ENCODE assay signal across 26 cellular contexts in the genomic region with DNA sequence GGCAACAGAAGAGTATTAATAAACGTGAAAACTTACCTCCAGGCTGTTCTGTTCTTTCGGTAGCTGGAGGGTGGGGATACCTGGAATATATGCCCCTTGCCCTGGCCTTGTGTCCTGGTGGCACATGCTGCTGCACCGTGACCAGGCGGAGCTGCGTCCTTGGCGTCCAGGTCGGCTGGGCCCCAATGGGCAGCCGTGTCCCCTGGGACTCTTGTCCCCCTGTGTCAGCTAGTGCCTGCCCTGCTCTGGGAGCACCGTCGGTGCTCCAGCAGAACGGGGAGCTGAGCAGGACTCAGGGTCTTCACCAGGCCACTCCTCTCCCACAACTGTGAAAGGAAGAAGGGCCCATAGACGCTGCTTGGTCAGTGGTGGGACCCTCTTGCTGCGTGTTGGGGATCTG. TPM values are rescaled to one million over a fixed set of nuclear protein-coding genes. Genes with fewer than 3 reads are reported as not detected.
DNase-seq lines count a peak whose midpoint lies in the region; ATAC-seq, FAIRE-seq and TF ChIP-seq lines count a peak whose summit lies in the region.
"Had no signal": no experiment of that assay in that cellular context is flagged by ENCODE, and none has a peak within 500 bp of the region (broad histone marks: within the 10 kb centered on the region; RNA-seq: fewer than 3 reads in every experiment).

No MANE protein-coding gene starts in this region.

- H3K18ac ChIP-seq in neuronal stem cell (ENCODE audit: low read length): no peak overlapping the region

- TF ChIP-seq POLR2A in K562 (conservative IDR thresholded peaks at IDR 0.05): no peak

- H3K9ac ChIP-seq in SK-N-SH: no peak overlapping the region
- no peak overlapping the region; a peak in 1 of 4 replicates for H3K9ac ChIP-seq in K562 (ENCODE audit: insufficient read depth in 1 of 2, low read depth in 2 of 2, low read length in 2 of 2)
- H3K9ac ChIP-seq in neuronal stem cell (ENCODE audit: low read depth, low read length, poor library complexity): no peak overlapping the region
- H3K9ac ChIP-seq in skeletal muscle tissue (ENCODE audit: low read depth in 1 of 3, low read length in 3 of 3): peak overlapping the region; percentile 86 to 98 (median 93)
- H3K9ac ChIP-seq: BLaER1 treated with 17β-estradiol and CSF1 and Interleukin-3, amounts not matched to agents 10 nM and 100 nM had no signal

- 70% methylated on average over 4 of the region's 13 CpGs for WGBS in SK-N-SH (ENCODE audit: low lambda C conversion rate)
- WGBS in K562 (ENCODE audit: insufficient coverage, low coverage, missing lambda C conversion rate): 81% methylated on average over 12 of the region's 13 CpGs
- no CpG with 5 or more reads among the region's 13 CpGs for WGBS in neuronal stem cell (ENCODE audit: extremely low coverage in 2 of 2, insufficient read length in 2 of 2, insufficient replicate concordance in 1 of 2), 2 donors

- TF ChIP-seq EP300 in SK-N-SH (IDR thresholded peaks at IDR 0.05; ENCODE audit: borderline replicate concordance in 1 of 2, low read depth in 1 of 2, low read length in 1 of 2): no peak
- TF ChIP-seq EP300 in K562 (IDR thresholded peaks at IDR 0.05; ENCODE audit: low read length): no peak

- H2AK5ac ChIP-seq in neuronal stem cell (ENCODE audit: low read depth, low read length): no peak overlapping the region

- no peak for FAIRE-seq in K562 (lab: Jason Lieb, UNC)
- FAIRE-seq: GM12891 had no signal

- H2BK5ac ChIP-seq in neuronal stem cell (ENCODE audit: low read length): peak overlapping the region; percentile 71

- H3K4me1 ChIP-seq in SK-N-SH (ENCODE audit: control insufficient read depth in 1 of 2, insufficient read depth in 2 of 2, low read depth in 1 of 2, low read length in 1 of 2) (peaks cover 0 to 7% of the 10 kb centered on the region in 2 experiments; a peak in 1 of 4 replicates), K562 (replicated peaks in 1 of 2; ENCODE audit: control insufficient read depth in 2 of 2, insufficient read depth in 2 of 2, low read length in 2 of 2) (peaks cover 0 to 54% of the 10 kb centered on the region in 2 experiments; a peak in 2 of 5 replicates), neuronal stem cell (ENCODE audit: control insufficient read depth in 2 of 2, insufficient read depth in 1 of 2, low read depth in 1 of 2, low read length in 2 of 2) (peaks cover 0 to 4% of the 10 kb centered on the region in 2 donors), skeletal muscle tissue (ENCODE audit: control insufficient read depth in 3 of 3, insufficient read depth in 3 of 3, low read length in 3 of 3) (peaks cover 26 to 64% (median 59%) of the 10 kb centered on the region in 3 donors)
- H3K4me1 ChIP-seq: HAP-1 had no signal

- CTCF ChIA-PET in SK-N-SH (lab: Yijun Ruan, JAX) (interaction anchor here (3.3 kb wide), 1 partner anchor 13 kb away, joined by 10 read pairs; no protein-coding TSS in a partner anchor), K562 (lab: Yijun Ruan, JAX; ENCODE audit: low intra/inter-chr PET ratio) (no interaction called here)

- H4K8ac ChIP-seq in neuronal stem cell (ENCODE audit: low read depth, low read length): no peak overlapping the region

- no peak overlapping the region for H3K14ac ChIP-seq in neuronal stem cell (ENCODE audit: low read length)

- H2AFZ ChIP-seq in SK-N-SH (ENCODE audit: low read depth): no peak overlapping the region
- no peak overlapping the region for H2AFZ ChIP-seq in K562 (ENCODE audit: low read depth, low read length)
- no peak overlapping the region for H2AFZ ChIP-seq in neuronal stem cell (ENCODE audit: low read length)
- H2AFZ ChIP-seq: GM23338 had no signal

- H3K4me2 ChIP-seq in SK-N-SH (no peak overlapping the region), K562 (ENCODE audit: insufficient read depth, low read length) (no peak overlapping the region), neuronal stem cell (ENCODE audit: insufficient read depth, low read length, poor library complexity, severe bottlenecking) (no peak overlapping the region)
- H3K4me2 ChIP-seq: BLaER1 treated with 17β-estradiol and CSF1 and Interleukin-3, amounts not matched to agents 10 nM and 100 nM; GM23338 had no signal

- in situ Hi-C loops in K562 (cut with MboI): no loop called here

- H3K4me3 ChIP-seq in SK-N-SH (ENCODE audit: low read depth in 2 of 2, low read length in 1 of 2): no peak overlapping the region
- no peak overlapping the region for H3K4me3 ChIP-seq in K562
- H3K4me3 ChIP-seq in neuronal stem cell (ENCODE audit: low read length in 2 of 2): peak overlapping the region in 1 of 2 donors; percentile 33
- H3K4me3 ChIP-seq in skeletal muscle tissue (ENCODE audit: low read length in 3 of 3): peak overlapping the region; percentile 75 to 91 (median 82)
- H3K4me3 ChIP-seq: BLaER1 treated with 17β-estradiol and CSF1 and Interleukin-3, amounts not matched to agents 10 nM and 100 nM; GM23338; HAP-1 had no signal

- no peak overlapping the region for H2BK12ac ChIP-seq in neuronal stem cell (ENCODE audit: low read length)

- H3K79me1 ChIP-seq in neuronal stem cell (ENCODE audit: low read depth, low read length): peaks cover 5% of the 10 kb centered on the region

- H3F3A ChIP-seq in SK-N-SH (replicated peaks; ENCODE audit: insufficient read depth): no peaks in the 10 kb centered on the region

- H4K91ac ChIP-seq in neuronal stem cell (ENCODE audit: low read depth, low read length, poor library complexity): no peak overlapping the region

- H3K27me3 ChIP-seq in SK-N-SH (ENCODE audit: insufficient read depth) (no peaks in the 10 kb centered on the region), K562 (ENCODE audit: control insufficient read depth in 2 of 2, insufficient read depth in 2 of 2, low read length in 2 of 2) (no peaks in the 10 kb centered on the region), neuronal stem cell (ENCODE audit: control insufficient read depth in 3 of 3, insufficient read depth in 3 of 3, low read depth in 1 of 3, low read length in 3 of 3) (peaks cover 0 to 3% (median 0%) of the 10 kb centered on the region in 3 experiments), skeletal muscle tissue (ENCODE audit: control insufficient read depth in 3 of 3, insufficient read depth in 3 of 3, low read length in 3 of 3) (no peaks in the 10 kb centered on the region)
- H3K27me3 ChIP-seq: Peyer's patch had no signal

- H4K20me1 ChIP-seq in SK-N-SH (ENCODE audit: insufficient read depth): no peaks in the 10 kb centered on the region
- no peaks in the 10 kb centered on the region for H4K20me1 ChIP-seq in K562 (replicated peaks; ENCODE audit: control insufficient read depth, insufficient read depth, low read length)

- H3K4ac ChIP-seq in neuronal stem cell (ENCODE audit: low read length): no peak overlapping the region

- H3K23ac ChIP-seq in neuronal stem cell (ENCODE audit: low read depth, low read length, poor library complexity): peak overlapping the region; percentile 43

- ATAC-seq in SK-N-SH treated with all-trans-retinoic acid at 6 μM for 48 hours (no peak), K562 (no peak), HG02763 (IDR thresholded peaks at IDR 0.05; ENCODE audit: unreplicated experiment) (no peak), HG03460 (IDR thresholded peaks at IDR 0.05; ENCODE audit: unreplicated experiment) (no peak)
- ATAC-seq: GM23338 had no signal

- no peak overlapping the region for H2BK120ac ChIP-seq in neuronal stem cell (ENCODE audit: low read depth, low read length)

- TF ChIP-seq RAD21 in SK-N-SH (IDR thresholded peaks at IDR 0.05; ENCODE audit: low read length): no peak
- TF ChIP-seq RAD21 in K562 (CRISPR knock-in tag; conservative IDR thresholded peaks at IDR 0.05 in 1 of 2, IDR thresholded peaks at IDR 0.05 in 1 of 2): no peak

- H3K27ac ChIP-seq in SK-N-SH (ENCODE audit: low read depth in 2 of 2, low read length in 1 of 2): no peak overlapping the region
- H3K27ac ChIP-seq in K562 (ENCODE audit: extremely low read depth, low read depth, low read length): no peak overlapping the region
- H3K27ac ChIP-seq in neuronal stem cell (replicated peaks; ENCODE audit: low read length): no peak overlapping the region
- peak overlapping the region; percentile 98 for H3K27ac ChIP-seq in skeletal muscle tissue (ENCODE audit: low read depth, low read length)
- H3K27ac ChIP-seq: BLaER1 treated with 17β-estradiol and CSF1 and Interleukin-3, amounts not matched to agents 10 nM and 100 nM had no signal

- no TSS peak for BruUV-seq in K562 (replicated peaks; lab: Mats Ljungman, UMichigan)

- H3K9me1 ChIP-seq in K562 (ENCODE audit: control insufficient read depth, insufficient read depth, low read length): no peaks in the 10 kb centered on the region

- H3K36me3 ChIP-seq in SK-N-SH (replicated peaks in 1 of 2; ENCODE audit: control insufficient read depth in 1 of 2, insufficient read depth in 2 of 2, low read length in 1 of 2) (peaks cover 4 to 35% of the 10 kb centered on the region in 2 experiments), K562 (ENCODE audit: control insufficient read depth, insufficient read depth, low read length) (peaks cover 19% of the 10 kb centered on the region; the same call in 1 of the 3 replicates), neuronal stem cell (replicated peaks in 1 of 2; ENCODE audit: control insufficient read depth in 2 of 2, insufficient read depth in 2 of 2, low read length in 2 of 2) (peaks cover 25 to 31% of the 10 kb centered on the region in 2 donors), skeletal muscle tissue (ENCODE audit: control insufficient read depth in 3 of 3, insufficient read depth in 3 of 3, low read length in 3 of 3) (peaks cover 15 to 29% (median 17%) of the 10 kb centered on the region in 3 donors)

- no peak overlapping the region for H2BK15ac ChIP-seq in neuronal stem cell (ENCODE audit: low read length)

- no peaks in the 10 kb centered on the region for H3K79me2 ChIP-seq in SK-N-SH (ENCODE audit: insufficient read depth)
- no peaks in the 10 kb centered on the region for H3K79me2 ChIP-seq in K562 (ENCODE audit: control insufficient read depth, insufficient read depth, low read length)

- no peak for TF ChIP-seq CTCF in SK-N-SH (IDR thresholded peaks at IDR 0.05)
- no peak for TF ChIP-seq CTCF in K562 (IDR thresholded peaks at IDR 0.05 in 2 of 3, conservative IDR thresholded peaks at IDR 0.05 in 1 of 3; ENCODE audit: insufficient read depth in 2 of 3, low read depth in 1 of 3, low read length in 3 of 3)

- H3K9me3 ChIP-seq in SK-N-SH (no peaks in the 10 kb centered on the region), K562 (replicated peaks; ENCODE audit: control insufficient read depth, insufficient read depth, low read depth, low read length) (no peaks in the 10 kb centered on the region), neuronal stem cell (replicated peaks in 1 of 2; ENCODE audit: control insufficient read depth in 2 of 2, insufficient read depth in 1 of 2, low read depth in 1 of 2, low read length in 2 of 2) (peaks cover 0 to 2% of the 10 kb centered on the region in 2 donors), skeletal muscle tissue (ENCODE audit: control insufficient read depth in 3 of 3, low read length in 3 of 3) (no peaks in the 10 kb centered on the region)
- H3K9me3 ChIP-seq: BLaER1 treated with 17β-estradiol and CSF1 and Interleukin-3, amounts not matched to agents 10 nM and 100 nM; HAP-1; Peyer's patch had no signal

- POLR2A ChIA-PET in SK-N-SH (lab: Yijun Ruan, JAX): no interaction called here
- POLR2A ChIA-PET in K562 (lab: Yijun Ruan, JAX): interaction anchor here (2.5 kb wide), 1 partner anchor 8 kb away, joined by 14 read pairs; a partner anchor contains a TSS

- intact Hi-C loops in K562 (cut with micrococcal nuclease): no loop called here

- H3K9me2 ChIP-seq in SK-N-SH: no peaks in the 10 kb centered on the region

- peak; percentile 7 for DNase-seq in SK-N-SH
- no peak for DNase-seq in K562 (ENCODE audit: extremely low read depth in 1 of 4, low spot score in 3 of 4)
- DNase-seq in neuronal stem cell (ENCODE audit: low spot score): no peak
- DNase-seq in RKO (ENCODE audit: low spot score): no peak
- DNase-seq: 8988T; CD4-positive, alpha-beta memory T cell; Karpas-422; MV-4-11; NCI-H1105 treated with DMSO at 0.1 percent for 48 hours; NCI-H2029 treated with DMSO at 0.1 percent for 48 hours; NCI-H345; NCI-H524; NCI-H82; Peyer's patch had no signal

RNA-seq across cellular contexts. Expression of a gene that starts 7.9 kb away (rescaled TPM):
- polyA plus RNA-seq in SK-N-SH (2012; rRNA removed) (0.83 and 1.1 TPM in 2 replicates), K562 (2011; rRNA removed) (0.74 and 1.2 TPM in 2 replicates), K562 (2014; fragmentation: Illumina TruSeq; extraction: Trizol) (1.8 and 5.0 TPM in 2 replicates), K562 (2014; fragmentation: Nextera tagmentation; extraction: Ambion mirVana) (under 1 TPM; 0.49 to 0.62 TPM), K562 (2014; rRNA removed) (3.1 and 3.2 TPM in 2 replicates)
- polyA plus RNA-seq in SK-N-SH (2012; cell fraction: cytosol; rRNA removed): 0.55 and 0.92 TPM in 2 replicates
- polyA plus RNA-seq in SK-N-SH (2012; cell fraction: nucleus; rRNA removed): 1.4 and 2.5 TPM in 2 replicates
- 3.3 and 8.4 TPM in 2 replicates for total RNA-seq in K562 (2011; cell fraction: chromatin; rRNA removed; ENCODE audit: low replicate concordance)
- 6.6 and 7.7 TPM in 2 replicates for total RNA-seq in K562 (2011; cell fraction: nucleolus; rRNA removed)
- 4.5 and 4.7 TPM in 2 replicates for total RNA-seq in K562 (2011; cell fraction: nucleoplasm; rRNA removed)
- total RNA-seq in K562 (2014; rRNA removed) (2.7 and 3.2 TPM in 2 replicates), K562 (2014; rRNA removed; fragmentation: Illumina TruSeq; extraction: Trizol) (0.61 and 0.84 TPM in 2 replicates), K562 (2015; rRNA removed; fragmentation: Illumina TruSeq; extraction: Trizol) (1.8 and 2.1 TPM in 2 replicates), K562 (2021) (9.3 and 10.0 TPM in 2 replicates), skeletal muscle tissue (4.2 TPM)
- polyA plus RNA-seq in K562 (2011; cell fraction: cytosol; rRNA removed): 0.93 and 2.0 TPM in 2 replicates
- polyA plus RNA-seq in K562 (2011; cell fraction: nucleus; rRNA removed): 3.5 and 6.9 TPM in 2 replicates
- polyA plus RNA-seq in K562 (2012): 6.1 and 13.6 TPM in 2 replicates
- 0.88 and 0.99 TPM in 2 replicates for polyA minus RNA-seq in K562 (2011; rRNA and poly(A)+ RNA removed)
- polyA minus RNA-seq in K562 (2011; cell fraction: cytosol; rRNA and poly(A)+ RNA removed): 3.6 and 7.0 TPM in 2 replicates
- polyA minus RNA-seq in K562 (2011; cell fraction: nucleus; rRNA and poly(A)+ RNA removed): 3.0 and 3.4 TPM in 2 replicates
- 8.2 TPM for polyA plus RNA-seq in neuronal stem cell (2013, experiment 1 of 2)
- 7.9 TPM for polyA plus RNA-seq in neuronal stem cell (2013, experiment 2 of 2)

RNA-seq across cellular contexts. Expression of a gene that starts 30.4 kb away (rescaled TPM):
- 7.6 and 9.7 TPM in 2 replicates for polyA plus RNA-seq in SK-N-SH (2012; rRNA removed)
- 3.8 and 6.7 TPM in 2 replicates for polyA plus RNA-seq in SK-N-SH (2012; cell fraction: cytosol; rRNA removed)
- polyA plus RNA-seq in SK-N-SH (2012; cell fraction: nucleus; rRNA removed): 17.6 and 22.7 TPM in 2 replicates
- 3.9 and 8.4 TPM in 2 replicates for total RNA-seq in K562 (2011; cell fraction: chromatin; rRNA removed; ENCODE audit: low replicate concordance)
- 8.7 and 9.3 TPM in 2 replicates for total RNA-seq in K562 (2011; cell fraction: nucleolus; rRNA removed)
- 3.0 and 3.1 TPM in 2 replicates for total RNA-seq in K562 (2011; cell fraction: nucleoplasm; rRNA removed)
- total RNA-seq in K562 (2014; rRNA removed): 11.8 and 14.2 TPM in 2 replicates
- 1.9 and 2.4 TPM in 2 replicates for total RNA-seq in K562 (2014; rRNA removed; fragmentation: Illumina TruSeq; extraction: Trizol)
- total RNA-seq in K562 (2015; rRNA removed; fragmentation: Illumina TruSeq; extraction: Trizol): 5.1 and 5.4 TPM in 2 replicates
- 9.4 and 10.1 TPM in 2 replicates for total RNA-seq in K562 (2021)
- 3.6 and 4.7 TPM in 2 replicates for polyA plus RNA-seq in K562 (2011; rRNA removed)
- polyA plus RNA-seq in K562 (2011; cell fraction: cytosol; rRNA removed): 6.0 and 16.0 TPM in 2 replicates
- 6.6 and 12.0 TPM in 2 replicates for polyA plus RNA-seq in K562 (2011; cell fraction: nucleus; rRNA removed)
- 6.3 and 12.0 TPM in 2 replicates for polyA plus RNA-seq in K562 (2012)
- 3.3 and 5.0 TPM in 2 replicates for polyA plus RNA-seq in K562 (2014; fragmentation: Illumina TruSeq; extraction: Trizol)
- not detected for polyA plus RNA-seq in K562 (2014; fragmentation: Nextera tagmentation; extraction: Ambion mirVana)
- polyA plus RNA-seq in K562 (2014; rRNA removed): 8.3 and 8.7 TPM in 2 replicates
- polyA minus RNA-seq in K562 (2011; rRNA and poly(A)+ RNA removed): 0.81 and 2.0 TPM in 2 replicates
- 4.6 and 6.7 TPM in 2 replicates for polyA minus RNA-seq in K562 (2011; cell fraction: cytosol; rRNA and poly(A)+ RNA removed)
- 1.9 and 2.6 TPM in 2 replicates for polyA minus RNA-seq in K562 (2011; cell fraction: nucleus; rRNA and poly(A)+ RNA removed)
- polyA plus RNA-seq in neuronal stem cell (2013, experiment 1 of 2): 10.4 TPM
- 9.9 TPM for polyA plus RNA-seq in neuronal stem cell (2013, experiment 2 of 2)
- total RNA-seq in skeletal muscle tissue: 7.3 TPM
- total RNA-seq: CD4-positive, alpha-beta memory T cell had no signal
- polyA plus RNA-seq: IgD-negative memory B cell had no signal

RNA-seq across cellular contexts. Expression of a gene that starts 43.7 kb away (rescaled TPM):
- polyA plus RNA-seq in SK-N-SH (2012; rRNA removed): 0.05 TPM in 1 of 2 replicates, not detected in the other
- polyA plus RNA-seq in SK-N-SH (2012; cell fraction: cytosol; rRNA removed): not detected in 2 replicates
- 0.08 and 0.16 TPM in 2 replicates for polyA plus RNA-seq in SK-N-SH (2012; cell fraction: nucleus; rRNA removed)
- not detected in 2 replicates for total RNA-seq in K562 (2011; cell fraction: chromatin; rRNA removed; ENCODE audit: low replicate concordance)
- 0.17 TPM in 1 of 2 replicates, not detected in the other for total RNA-seq in K562 (2011; cell fraction: nucleolus; rRNA removed)
- 0.37 TPM in 1 of 2 replicates, not detected in the other for total RNA-seq in K562 (2011; cell fraction: nucleoplasm; rRNA removed)
- total RNA-seq in K562 (2014; rRNA removed): not detected in 2 replicates
- not detected in 2 replicates for total RNA-seq in K562 (2014; rRNA removed; fragmentation: Illumina TruSeq; extraction: Trizol)
- not detected in 2 replicates for total RNA-seq in K562 (2015; rRNA removed; fragmentation: Illumina TruSeq; extraction: Trizol)
- total RNA-seq in K562 (2021): 0.16 and 0.22 TPM in 2 replicates
- polyA plus RNA-seq in K562 (2011; rRNA removed): not detected in 2 replicates
- polyA plus RNA-seq in K562 (2011; cell fraction: cytosol; rRNA removed): 0.03 TPM in 1 of 2 replicates, not detected in the other
- polyA plus RNA-seq in K562 (2011; cell fraction: nucleus; rRNA removed): 0.10 TPM in 1 of 2 replicates, not detected in the other
- 0.14 TPM in 1 of 2 replicates, not detected in the other for polyA plus RNA-seq in K562 (2012)
- not detected in 2 replicates for polyA plus RNA-seq in K562 (2014; fragmentation: Illumina TruSeq; extraction: Trizol)
- polyA plus RNA-seq in K562 (2014; fragmentation: Nextera tagmentation; extraction: Ambion mirVana): not detected
- not detected in 2 replicates for polyA plus RNA-seq in K562 (2014; rRNA removed)
- polyA minus RNA-seq in K562 (2011; rRNA and poly(A)+ RNA removed): not detected in 2 replicates
- not detected in 2 replicates for polyA minus RNA-seq in K562 (2011; cell fraction: cytosol; rRNA and poly(A)+ RNA removed)
- not detected in 2 replicates for polyA minus RNA-seq in K562 (2011; cell fraction: nucleus; rRNA and poly(A)+ RNA removed)
- 1.1 TPM for polyA plus RNA-seq in neuronal stem cell (2013, experiment 1 of 2)
- polyA plus RNA-seq in neuronal stem cell (2013, experiment 2 of 2): 1.1 TPM
- total RNA-seq in skeletal muscle tissue: not detected
- total RNA-seq: M059J, Peyer's patch had no signal
- polyA plus RNA-seq: CD4-positive, alpha-beta memory T cell; IgD-negative memory B cell had no signal

RNA-seq across cellular contexts. Expression of a gene that starts 45.2 kb away (rescaled TPM):
- polyA plus RNA-seq in SK-N-SH (2012; rRNA removed) (0.54 and 0.71 TPM in 2 replicates), K562 (2011; rRNA removed) (0.46 TPM in 2 replicates), K562 (2014; fragmentation: Illumina TruSeq; extraction: Trizol) (0.30 and 0.61 TPM in 2 replicates), K562 (2014; fragmentation: Nextera tagmentation; extraction: Ambion mirVana) (not detected), K562 (2014; rRNA removed) (0.12 and 0.25 TPM in 2 replicates)
- 0.21 and 0.23 TPM in 2 replicates for polyA plus RNA-seq in SK-N-SH (2012; cell fraction: cytosol; rRNA removed)
- polyA plus RNA-seq in SK-N-SH (2012; cell fraction: nucleus; rRNA removed): 0.67 and 1.3 TPM in 2 replicates
- 0.81 and 1.4 TPM in 2 replicates for total RNA-seq in K562 (2011; cell fraction: chromatin; rRNA removed; ENCODE audit: low replicate concordance)
- total RNA-seq in K562 (2011; cell fraction: nucleolus; rRNA removed): 1.3 and 1.8 TPM in 2 replicates
- total RNA-seq in K562 (2011; cell fraction: nucleoplasm; rRNA removed): 0.73 and 2.6 TPM in 2 replicates
- total RNA-seq in K562 (2014; rRNA removed) (0.45 TPM in 1 of 2 replicates, not detected in the other), K562 (2014; rRNA removed; fragmentation: Illumina TruSeq; extraction: Trizol) (0.15 and 0.54 TPM in 2 replicates), K562 (2015; rRNA removed; fragmentation: Illumina TruSeq; extraction: Trizol) (0.23 TPM in 1 of 2 replicates, not detected in the other), K562 (2021) (0.22 TPM in 1 of 2 replicates, not detected in the other), skeletal muscle tissue (not detected)
- polyA plus RNA-seq in K562 (2011; cell fraction: cytosol; rRNA removed): 1.1 and 1.3 TPM in 2 replicates
- 0.57 and 1.0 TPM in 2 replicates for polyA plus RNA-seq in K562 (2011; cell fraction: nucleus; rRNA removed)
- polyA plus RNA-seq in K562 (2012): 0.08 and 0.11 TPM in 2 replicates
- 0.84 and 2.9 TPM in 2 replicates for polyA minus RNA-seq in K562 (2011; rRNA and poly(A)+ RNA removed)
- polyA minus RNA-seq in K562 (2011; cell fraction: cytosol; rRNA and poly(A)+ RNA removed): 2.0 TPM in 1 of 2 replicates, not detected in the other
- 0.44 TPM in 1 of 2 replicates, not detected in the other for polyA minus RNA-seq in K562 (2011; cell fraction: nucleus; rRNA and poly(A)+ RNA removed)
- 0.21 TPM for polyA plus RNA-seq in neuronal stem cell (2013, experiment 1 of 2)
- polyA plus RNA-seq in neuronal stem cell (2013, experiment 2 of 2): 0.10 TPM
- total RNA-seq: G401, M059J, OCI-LY7, Peyer's patch had no signal
- polyA plus RNA-seq: CD4-positive, alpha-beta memory T cell; GM23338; IgD-negative memory B cell had no signal

Comparison
In these comparisons a context has a peak if more than half of its experiments do, and no peak if none do; other contexts are left out.
1. H3K4me3 ChIP-seq: peak in skeletal muscle tissue (3 of 3); none in SK-N-SH (0 of 2) and K562 (single experiment).
2. H3K9ac ChIP-seq: peak in skeletal muscle tissue (3 of 3); none in SK-N-SH (single experiment), K562 (0 of 2) and neuronal stem cell (single experiment).